In genomic region chr18:26548144-26549102, GRCh38 we compare ENCODE assay signal across 8 cellular contexts. TPM values are rescaled to one million over a fixed set of nuclear protein-coding genes. Genes with fewer than 3 reads are reported as not detected.
DNase-seq lines count a peak whose midpoint lies in the region; ATAC-seq and TF ChIP-seq lines count a peak whose summit lies in the region.

Gene KCTD1, minus strand, starts transcription at chr18:26548553. Its CDS starts 17 bp downstream, at chr18:26548536.

- peaks cover 19% of the 10 kb centered on the region for H3K36me3 ChIP-seq in DND-41 (ENCODE audit: insufficient read depth, low read length)

- H3K27me3 ChIP-seq in DND-41 (ENCODE audit: insufficient read depth, low read length, poor library complexity), result no peaks in the 10 kb centered on the region
- H3K27me3 ChIP-seq in foreskin keratinocyte, result no peaks in the 10 kb centered on the region

- peaks cover 74% of the 10 kb centered on the region for H3K79me2 ChIP-seq in DND-41 (ENCODE audit: insufficient read depth, low read length)

- peak within 1 kb of the TSS; percentile 92 for H3K9ac ChIP-seq in DND-41 (ENCODE audit: low read depth, low read length)

- ATAC-seq in DND-41 (ENCODE audit: insufficient read depth, low read depth) (peak; percentile 70), GM21786 (IDR thresholded peaks at IDR 0.05; ENCODE audit: unreplicated experiment) (peak; percentile 42), foreskin keratinocyte (peak; percentile 4)

- peak; percentile 89 for DNase-seq in DND-41
- DNase-seq in Kasumi-1 (lab: John Stamatoyannopoulos, UW), result peak; percentile 81
- peak; percentile 94 for DNase-seq in RPMI8226
- DNase-seq in activated gamma-delta T cell (lab: John Stamatoyannopoulos, UW), result peak; percentile 21
- DNase-seq in foreskin keratinocyte, result peak; percentile 59 to 78
- DNase-seq in neural crest cell (ENCODE audit: low read depth, low spot score), result peak; percentile 71
- DNase-seq in stromal cell of bone marrow (ENCODE audit: low read depth), result peak; percentile 72

- no peak for TF ChIP-seq CTCF in DND-41 (IDR thresholded peaks at IDR 0.05; ENCODE audit: borderline replicate concordance, extremely low read depth, low read length, poor library complexity, severe bottlenecking)
- no peak for TF ChIP-seq CTCF in foreskin keratinocyte (conservative IDR thresholded peaks at IDR 0.05)
- no peak for TF ChIP-seq CTCF in neural crest cell (conservative IDR thresholded peaks at IDR 0.05)

- H3K27ac Mint-ChIP-seq in neural crest cell (ENCODE audit: unreplicated experiment), result peak within 1 kb of the TSS; percentile 86

- peak within 1 kb of the TSS; percentile 80 for H2AFZ ChIP-seq in DND-41 (ENCODE audit: low read depth, low read length)

- peak within 1 kb of the TSS; percentile 98 for H3K4me2 ChIP-seq in DND-41 (ENCODE audit: insufficient read depth, low read length)

- H3K4me1 Mint-ChIP-seq in neural crest cell, result peaks cover 58% of the 10 kb centered on the region

- peaks cover 10% of the 10 kb centered on the region; the same call in 1 of the 2 replicates for H4K20me1 ChIP-seq in DND-41 (ENCODE audit: insufficient read depth, low read length)

- H3K9me3 Mint-ChIP-seq in neural crest cell, result no peaks in the 10 kb centered on the region

- H3K27ac ChIP-seq in DND-41 (ENCODE audit: low read length) (peak within 1 kb of the TSS; percentile 91), foreskin keratinocyte (peak within 1 kb of the TSS; percentile 78)

- H3K4me3 Mint-ChIP-seq in neural crest cell, result peak within 1 kb of the TSS; percentile 99

- H3K4me1 ChIP-seq in DND-41 (ENCODE audit: insufficient read depth, low read length) (peaks cover 61% of the 10 kb centered on the region), foreskin keratinocyte (peaks cover 13% of the 10 kb centered on the region)

- no peaks in the 10 kb centered on the region for H3K36me3 Mint-ChIP-seq in neural crest cell (ENCODE audit: low read depth)

- H3K27me3 Mint-ChIP-seq in neural crest cell (ENCODE audit: low read depth), result peaks cover 56% of the 10 kb centered on the region

- H3K4me3 ChIP-seq in DND-41 (ENCODE audit: low read depth in 1 of 2, low read length in 2 of 2), result peak within 1 kb of the TSS; percentile 68 to 71

- no peaks in the 10 kb centered on the region for H3K9me3 ChIP-seq in DND-41 (ENCODE audit: insufficient read depth, low read length, severe bottlenecking)

RNA-seq across cellular contexts. Expression of gene KCTD1, which starts in this region (rescaled TPM):
- total RNA-seq in foreskin keratinocyte, result 46.6 and 50.5 TPM in 2 replicates
- 33.7 and 34.9 TPM in 2 replicates for polyA plus RNA-seq in foreskin keratinocyte
- total RNA-seq in neural crest cell, result 27.8 and 29.7 TPM in 2 replicates

Comparison
In these comparisons a context has a peak if more than half of its experiments do, and no peak if none do; other contexts are left out.
1. Peak in every context shown above with its lines: DNase-seq, ATAC-seq, H3K4me3 ChIP-seq and H3K27ac ChIP-seq.
2. ATAC-seq: peak in every context shown above with its lines; median percentile 70 in DND-41; 42 in GM21786; 4 in foreskin keratinocyte.
3. DNase-seq: peak in every context shown above with its lines; median percentile 94 in RPMI8226; 89 in DND-41; 81 in Kasumi-1; 72 in stromal cell of bone marrow; 71 in neural crest cell; 68 in foreskin keratinocyte; 21 in activated gamma-delta T cell.